10 cellular contexts compared by ENCODE assay signal in the genomic region with DNA sequence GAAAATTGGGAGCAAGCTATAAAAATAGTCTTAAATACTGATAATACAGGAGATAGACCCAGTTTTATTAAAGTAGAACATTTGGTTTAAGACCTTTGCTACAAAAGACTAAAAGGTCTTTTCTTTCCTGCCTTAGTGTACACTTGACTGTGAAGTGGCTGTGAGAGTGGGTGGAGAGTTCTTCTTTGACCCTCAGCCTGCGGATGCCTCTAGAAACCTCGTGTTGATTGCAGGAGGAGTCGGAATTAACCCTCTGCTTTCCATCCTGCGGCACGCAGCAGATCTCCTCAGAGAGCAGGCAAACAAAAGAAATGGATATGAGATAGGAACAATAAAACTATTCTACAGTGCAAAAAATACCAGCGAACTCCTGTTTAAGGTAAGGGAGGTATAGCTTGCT. TPM values are rescaled to one million over a fixed set of nuclear protein-coding genes. Genes with fewer than 3 reads are reported as not detected.
A peak's percentile ranks its signal among the peaks of the same experiment; 100 is the strongest.
DNase-seq lines count a peak whose midpoint lies in the region; ATAC-seq and TF ChIP-seq lines count a peak whose summit lies in the region.
"Had no signal": no experiment of that assay in that cellular context is flagged by ENCODE, and none has a peak within 500 bp of the region (broad histone marks: within the 10 kb centered on the region; RNA-seq: fewer than 3 reads in every experiment).

No MANE protein-coding gene starts in this region.

- H3K27ac Mint-ChIP-seq in activated CD4-positive, alpha-beta T cell treated with anti-CD3 and anti-CD28 coated beads, Interleukin-2, amount 10 ng/mL, durations not matched to agents 24 days and 14 days: peak overlapping the region; percentile 97
- H3K27ac Mint-ChIP-seq in WTC11: peak overlapping the region; percentile 99
- H3K27ac Mint-ChIP-seq in stimulated activated naive CD8-positive, alpha-beta T cell treated with anti-CD3 and anti-CD28 coated beads, Interleukin-15, Interleukin-2, amounts not matched to agents 100 ng/mL and 50 ng/mL, for 24 hours: peak overlapping the region; percentile 92

- POLR2A ChIA-PET in WTC11 (lab: Charles Lee): no interaction called here

- intact Hi-C loops in activated CD4-positive, alpha-beta T cell treated with anti-CD3 and anti-CD28 coated beads, Interleukin-2, amount 10 ng/mL, durations not matched to agents 24 days and 14 days (cut with micrococcal nuclease): loop anchor here (1.0 to 10.0 kb wide), 8 partner anchors 8 to 583 kb away; partner anchors contain the start of genes ANKRD28, OXNAD1 and PLCL2

- DNase-seq in activated CD4-positive, alpha-beta T cell treated with anti-CD3 and anti-CD28 coated beads, Interleukin-2, amount 10 ng/mL, durations not matched to agents 24 days and 14 days: peak; percentile 84
- DNase-seq in activated CD4-positive, alpha-beta T cell treated with anti-CD3 and anti-CD28 coated beads for 1 hour: no peak
- no peak for DNase-seq in WTC11 (ENCODE audit: low spot score)
- DNase-seq in iPS-NIHi11 (ENCODE audit: low spot score): peak; percentile 28
- no peak for DNase-seq in HuH-7 (ENCODE audit: low spot score)
- no peak for DNase-seq in medulla oblongata (ENCODE audit: extremely low spot score)
- DNase-seq: amniotic stem cell, NCI-H1048 had no signal

- peaks cover 68% of the 10 kb centered on the region for H3K36me3 Mint-ChIP-seq in activated CD4-positive, alpha-beta T cell treated with anti-CD3 and anti-CD28 coated beads, Interleukin-2, amount 10 ng/mL, durations not matched to agents 24 days and 14 days (ENCODE audit: low read depth)
- peaks cover 51% of the 10 kb centered on the region for H3K36me3 Mint-ChIP-seq in WTC11
- H3K36me3 Mint-ChIP-seq in stimulated activated naive CD8-positive, alpha-beta T cell treated with anti-CD3 and anti-CD28 coated beads, Interleukin-15, Interleukin-2, amounts not matched to agents 100 ng/mL and 50 ng/mL, for 24 hours (ENCODE audit: low read depth): peaks cover 73% of the 10 kb centered on the region

- H3K27me3 Mint-ChIP-seq in activated CD4-positive, alpha-beta T cell treated with anti-CD3 and anti-CD28 coated beads, Interleukin-2, amount 10 ng/mL, durations not matched to agents 24 days and 14 days: no peaks in the 10 kb centered on the region
- no peaks in the 10 kb centered on the region for H3K27me3 Mint-ChIP-seq in WTC11 (ENCODE audit: low read depth)
- no peaks in the 10 kb centered on the region for H3K27me3 Mint-ChIP-seq in stimulated activated naive CD8-positive, alpha-beta T cell treated with anti-CD3 and anti-CD28 coated beads, Interleukin-15, Interleukin-2, amounts not matched to agents 100 ng/mL and 50 ng/mL, for 24 hours

- CTCF ChIA-PET in WTC11 (lab: Charles Lee): interaction anchor here (0.9 to 1.0 kb wide), 2 partner anchors 11 to 65 kb away, joined by 3 to 4 read pairs; no protein-coding TSS in a partner anchor

- ATAC-seq in WTC11 (peak; percentile 57), GM18867 (IDR thresholded peaks at IDR 0.05; ENCODE audit: unreplicated experiment) (no peak)

- no peaks in the 10 kb centered on the region for H3K9me3 Mint-ChIP-seq in activated CD4-positive, alpha-beta T cell treated with anti-CD3 and anti-CD28 coated beads, Interleukin-2, amount 10 ng/mL, durations not matched to agents 24 days and 14 days
- peaks cover 12% of the 10 kb centered on the region for H3K9me3 Mint-ChIP-seq in WTC11
- H3K9me3 Mint-ChIP-seq in stimulated activated naive CD8-positive, alpha-beta T cell treated with anti-CD3 and anti-CD28 coated beads, Interleukin-15, Interleukin-2, amounts not matched to agents 100 ng/mL and 50 ng/mL, for 24 hours: no peaks in the 10 kb centered on the region

- peaks cover 85% of the 10 kb centered on the region for H3K4me1 Mint-ChIP-seq in activated CD4-positive, alpha-beta T cell treated with anti-CD3 and anti-CD28 coated beads, Interleukin-2, amount 10 ng/mL, durations not matched to agents 24 days and 14 days
- peaks cover 60% of the 10 kb centered on the region for H3K4me1 Mint-ChIP-seq in WTC11
- peaks cover 100% of the 10 kb centered on the region for H3K4me1 Mint-ChIP-seq in stimulated activated naive CD8-positive, alpha-beta T cell treated with anti-CD3 and anti-CD28 coated beads, Interleukin-15, Interleukin-2, amounts not matched to agents 100 ng/mL and 50 ng/mL, for 24 hours (ENCODE audit: low read depth)

- no peak for TF ChIP-seq CTCF in WTC11 (IDR thresholded peaks at IDR 0.05)

- peak overlapping the region; percentile 86 for H3K4me3 Mint-ChIP-seq in activated CD4-positive, alpha-beta T cell treated with anti-CD3 and anti-CD28 coated beads, Interleukin-2, amount 10 ng/mL, durations not matched to agents 24 days and 14 days
- H3K4me3 Mint-ChIP-seq in WTC11: peak overlapping the region; percentile 44
- peak overlapping the region; percentile 78 for H3K4me3 Mint-ChIP-seq in stimulated activated naive CD8-positive, alpha-beta T cell treated with anti-CD3 and anti-CD28 coated beads, Interleukin-15, Interleukin-2, amounts not matched to agents 100 ng/mL and 50 ng/mL, for 24 hours

TF ChIP-seq in WTC11, 78 proteins besides CTCF, POLR2A, EP300 and RAD21:
- TF ChIP-seq, protein P1, sequence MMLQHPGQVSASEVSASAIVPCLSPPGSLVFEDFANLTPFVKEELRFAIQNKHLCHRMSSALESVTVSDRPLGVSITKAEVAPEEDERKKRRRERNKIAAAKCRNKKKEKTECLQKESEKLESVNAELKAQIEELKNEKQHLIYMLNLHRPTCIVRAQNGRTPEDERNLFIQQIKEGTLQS (CRISPR knock-in tag; conservative IDR thresholded peaks at IDR 0.05): no peak
- 0 out of 2 replicates have a peak, but pooled peaks have one; percentile 16 for TF ChIP-seq MAX (CRISPR knock-in tag; IDR thresholded peaks at IDR 0.05)
- no peak for TF ChIP-seq OVOL2 (CRISPR knock-in tag; IDR thresholded peaks at IDR 0.05; ENCODE audit: borderline replicate concordance)
- TF ChIP-seq FOXP4 (CRISPR knock-in tag; IDR thresholded peaks at IDR 0.05): no peak
- no peak for TF ChIP-seq NFE2L1 (CRISPR knock-in tag; IDR thresholded peaks at IDR 0.05)
- TF ChIP-seq RORB (CRISPR knock-in tag; IDR thresholded peaks at IDR 0.05): no peak
- no peak for TF ChIP-seq ELF4 (CRISPR knock-in tag; IDR thresholded peaks at IDR 0.05; ENCODE audit: low read depth)
- no peak for TF ChIP-seq NR2C2 (CRISPR knock-in tag; IDR thresholded peaks at IDR 0.05)

RNA-seq across cellular contexts. Expression of gene OXNAD1, which starts 36.5 kb away (rescaled TPM):
- total RNA-seq in activated CD4-positive, alpha-beta T cell treated with anti-CD3 and anti-CD28 coated beads, Interleukin-2, amount 10 ng/mL, durations not matched to agents 24 days and 14 days: 27.1 and 29.8 TPM in 2 replicates
- total RNA-seq in WTC11 (2021): 20.1 to 21.7 TPM (median 21.4 TPM) in 3 replicates

RNA-seq across cellular contexts. Expression of gene DPH3, which starts 36.7 kb away (rescaled TPM):
- 27.6 and 30.1 TPM in 2 replicates for total RNA-seq in activated CD4-positive, alpha-beta T cell treated with anti-CD3 and anti-CD28 coated beads, Interleukin-2, amount 10 ng/mL, durations not matched to agents 24 days and 14 days
- total RNA-seq in WTC11 (2021): 26.5 to 27.8 TPM (median 26.6 TPM) in 3 replicates

Comparison
In these comparisons a context has a peak if more than half of its experiments do, and no peak if none do; other contexts are left out.
1. DNase-seq: peak in activated CD4-positive, alpha-beta T cell treated with anti-CD3 and anti-CD28 coated beads, Interleukin-2, amount 10 ng/mL, durations not matched to agents 24 days and 14 days (single experiment) and iPS-NIHi11 (single experiment); none in activated CD4-positive, alpha-beta T cell treated with anti-CD3 and anti-CD28 coated beads for 1 hour (single experiment), WTC11 (single experiment), HuH-7 (single experiment) and medulla oblongata (single experiment).
2. Peak in every context shown above with its lines, with median percentiles within 50 percentile points of each other: H3K27ac Mint-ChIP-seq and H3K4me3 Mint-ChIP-seq.